7 cellular contexts compared by ENCODE assay signal in genomic region chr2:121734544-121734943, GRCh38. TPM values are rescaled to one million over a fixed set of nuclear protein-coding genes. Genes with fewer than 3 reads are reported as not detected.
A peak's percentile ranks its signal among the peaks of the same experiment; 100 is the strongest.
DNase-seq lines count a peak whose midpoint lies in the region; ATAC-seq, FAIRE-seq and TF ChIP-seq lines count a peak whose summit lies in the region.
"Not testable (repeated sequence)": the region's sequence is repeated elsewhere in the genome, so short reads cannot be mapped to it uniquely, and the experiment has no call there.

No MANE protein-coding gene starts in this region.

- not testable (repeated sequence) for H3K27me3 ChIP-seq in CD4-positive, alpha-beta T cell (ENCODE audit: control insufficient read depth, insufficient read depth, low read length); astrocyte (ENCODE audit: insufficient read depth, low read length); iPS-20b (ENCODE audit: insufficient read depth, low read length)

- not testable (repeated sequence) for H3K4me1 ChIP-seq in astrocyte (ENCODE audit: insufficient read depth, low read length); iPS-20b (ENCODE audit: insufficient read depth, low read length)

- H3K4me3 ChIP-seq in NB4 (ENCODE audit: low read depth, low read length), result peak overlapping the region; percentile 96
- not testable (repeated sequence) for H3K4me3 ChIP-seq in astrocyte (ENCODE audit: insufficient read depth, low read depth, low read length)
- H3K4me3 ChIP-seq in iPS-20b (ENCODE audit: low read length), result 0 out of 2 replicates have a peak overlapping the region, but pooled peaks have one; percentile 98

- H3K36me3 Mint-ChIP-seq in CD4-positive, alpha-beta T cell (ENCODE audit: low read depth), result peaks cover 67% of the 10 kb centered on the region
- peaks cover 55% of the 10 kb centered on the region for H3K36me3 Mint-ChIP-seq in activated CD4-positive, alpha-beta T cell treated with anti-CD3 and anti-CD28 coated beads for 36 hours (ENCODE audit: low read depth)
- H3K36me3 Mint-ChIP-seq in activated T-cell treated with anti-CD3 and anti-CD28 coated beads, Interleukin-2, amount 50 U/mL, for 72 hours (ENCODE audit: insufficient read depth in 2 of 2), result peaks cover 16 to 47% of the 10 kb centered on the region in 2 donors
- H3K36me3 Mint-ChIP-seq in astrocyte (ENCODE audit: low read depth, unreplicated experiment); neural crest cell (ENCODE audit: low read depth): not testable (repeated sequence)

- not testable (repeated sequence) for ATAC-seq in CD4-positive, alpha-beta T cell (ENCODE audit: poor library complexity); activated CD4-positive, alpha-beta T cell treated with anti-CD3 and anti-CD28 coated beads for 36 hours; activated T-cell treated with anti-CD3 and anti-CD28 coated beads, Interleukin-2, amount 50 U/mL, for 72 hours (replicated peaks in 1 of 2)

- peak overlapping the region; percentile 99 for H3K27ac Mint-ChIP-seq in CD4-positive, alpha-beta T cell
- not testable (repeated sequence) for H3K27ac Mint-ChIP-seq in activated CD4-positive, alpha-beta T cell treated with anti-CD3 and anti-CD28 coated beads for 36 hours; activated T-cell treated with anti-CD3 and anti-CD28 coated beads, Interleukin-2, amount 50 U/mL, for 72 hours; astrocyte (ENCODE audit: unreplicated experiment); neural crest cell (ENCODE audit: unreplicated experiment)

- H4K20me1 ChIP-seq in astrocyte (ENCODE audit: insufficient read depth, low read length), result peaks cover 43% of the 10 kb centered on the region

- intact Hi-C loops in CD4-positive, alpha-beta T cell (cut with DNase I, micrococcal nuclease); activated CD4-positive, alpha-beta T cell treated with anti-CD3 and anti-CD28 coated beads for 36 hours (cut with DNase I, micrococcal nuclease): not testable (repeated sequence)

- not testable (repeated sequence) for H3K9me3 Mint-ChIP-seq in CD4-positive, alpha-beta T cell; activated CD4-positive, alpha-beta T cell treated with anti-CD3 and anti-CD28 coated beads for 36 hours (ENCODE audit: low read depth); activated T-cell treated with anti-CD3 and anti-CD28 coated beads, Interleukin-2, amount 50 U/mL, for 72 hours; astrocyte (ENCODE audit: unreplicated experiment); neural crest cell

- not testable (repeated sequence) for H3K9ac ChIP-seq in astrocyte (ENCODE audit: low read length); iPS-20b (ENCODE audit: low read depth, low read length)

- TF ChIP-seq POLR2A in NB4 (IDR thresholded peaks at IDR 0.05; ENCODE audit: extremely low read depth, insufficient read length), result not testable (repeated sequence)

- not testable (repeated sequence) for TF ChIP-seq CTCF in CD4-positive, alpha-beta T cell (IDR thresholded peaks at IDR 0.05); NB4 (IDR thresholded peaks at IDR 0.05; ENCODE audit: low read depth, low read length); astrocyte (IDR thresholded peaks at IDR 0.05; ENCODE audit: insufficient read depth, low read depth, low read length); neural crest cell (conservative IDR thresholded peaks at IDR 0.05)

- FAIRE-seq in astrocyte (lab: Jason Lieb, UNC), result not testable (repeated sequence)

- not testable (repeated sequence) for H3K4me3 Mint-ChIP-seq in CD4-positive, alpha-beta T cell; astrocyte (ENCODE audit: unreplicated experiment)
- H3K4me3 Mint-ChIP-seq in activated CD4-positive, alpha-beta T cell treated with anti-CD3 and anti-CD28 coated beads for 36 hours, result peak overlapping the region; percentile 83
- peak overlapping the region; percentile 97 to 98 for H3K4me3 Mint-ChIP-seq in activated T-cell treated with anti-CD3 and anti-CD28 coated beads, Interleukin-2, amount 50 U/mL, for 72 hours
- H3K4me3 Mint-ChIP-seq in neural crest cell, result peak overlapping the region; percentile 100

- CTCF ChIA-PET in CD4-positive, alpha-beta T cell (lab: Charles Lee), result interaction anchor here (1.6 kb wide), 1 partner anchor 323 kb away, joined by 3 read pairs; no protein-coding TSS in a partner anchor
- CTCF ChIA-PET in activated CD4-positive, alpha-beta T cell treated with anti-CD3 and anti-CD28 coated beads for 36 hours (lab: Charles Lee), result interaction anchor here (0.6 to 2.8 kb wide), 4 partner anchors 10 to 212 kb away, joined by 3 to 15 read pairs (median 3); no protein-coding TSS in a partner anchor

- not testable (repeated sequence) for H3K27ac ChIP-seq in CD4-positive, alpha-beta T cell (ENCODE audit: low read depth, low read length); astrocyte (ENCODE audit: low read depth, low read length); iPS-20b (ENCODE audit: low read length)

- not testable (repeated sequence) for DNase-seq in CD4-positive, alpha-beta T cell; NB4 (ENCODE audit: low read depth); activated CD4-positive, alpha-beta T cell treated with anti-CD3 and anti-CD28 coated beads for 36 hours; activated T-cell treated with anti-CD3 and anti-CD28 coated beads, Interleukin-2, amount 50 U/mL, for 72 hours; astrocyte (ENCODE audit: low read depth); neural crest cell (ENCODE audit: low read depth, low spot score)

- not testable (repeated sequence) for H3K27me3 Mint-ChIP-seq in CD4-positive, alpha-beta T cell; activated CD4-positive, alpha-beta T cell treated with anti-CD3 and anti-CD28 coated beads for 36 hours; activated T-cell treated with anti-CD3 and anti-CD28 coated beads, Interleukin-2, amount 50 U/mL, for 72 hours (ENCODE audit: low read depth); astrocyte (ENCODE audit: low read depth, unreplicated experiment); neural crest cell (ENCODE audit: low read depth)

- peak overlapping the region; percentile 87 for H3K4me2 ChIP-seq in astrocyte (ENCODE audit: low read length)

- H3K4me1 Mint-ChIP-seq in CD4-positive, alpha-beta T cell (ENCODE audit: low read depth), result peaks cover 56% of the 10 kb centered on the region
- H3K4me1 Mint-ChIP-seq in activated CD4-positive, alpha-beta T cell treated with anti-CD3 and anti-CD28 coated beads for 36 hours, result peaks cover 55% of the 10 kb centered on the region
- peaks cover 66% of the 10 kb centered on the region for H3K4me1 Mint-ChIP-seq in activated T-cell treated with anti-CD3 and anti-CD28 coated beads, Interleukin-2, amount 50 U/mL, for 72 hours (ENCODE audit: low read depth)
- not testable (repeated sequence) for H3K4me1 Mint-ChIP-seq in astrocyte (ENCODE audit: low read depth, unreplicated experiment)
- peaks cover 15% of the 10 kb centered on the region for H3K4me1 Mint-ChIP-seq in neural crest cell

- POLR2A ChIA-PET in CD4-positive, alpha-beta T cell (lab: Charles Lee), result interaction anchor here (3.7 kb wide), 2 partner anchors 86 to 203 kb away, joined by 52 to 68 read pairs; partner anchors contain the start of genes CLASP1 and RNU4ATAC
- POLR2A ChIA-PET in activated CD4-positive, alpha-beta T cell treated with anti-CD3 and anti-CD28 coated beads for 36 hours (lab: Charles Lee), result interaction anchor here (1.0 kb wide), 1 partner anchor 9 kb away, joined by 4 read pairs; no protein-coding TSS in a partner anchor

- peaks cover 24% of the 10 kb centered on the region for H3K36me3 ChIP-seq in astrocyte (ENCODE audit: insufficient read depth, low read length)
- H3K36me3 ChIP-seq in iPS-20b (ENCODE audit: insufficient read depth, low read depth, low read length), result peaks cover 57% of the 10 kb centered on the region

- not testable (repeated sequence) for H2AFZ ChIP-seq in astrocyte (ENCODE audit: low read depth, low read length)

- not testable (repeated sequence) for H3K9me3 ChIP-seq in CD4-positive, alpha-beta T cell (ENCODE audit: control insufficient read depth, low read length); astrocyte (ENCODE audit: insufficient read depth, low read depth, low read length); iPS-20b (ENCODE audit: insufficient read depth, low read depth, low read length)

- H3K79me2 ChIP-seq in astrocyte (ENCODE audit: insufficient read depth, low read length), result peaks cover 55% of the 10 kb centered on the region

RNA-seq across cellular contexts. Expression of gene NIFK, which starts 2.1 kb away (rescaled TPM):
- total RNA-seq in CD4-positive, alpha-beta T cell, result 10 to 100 TPM; 43.6 to 47.7 TPM
- total RNA-seq in activated CD4-positive, alpha-beta T cell treated with anti-CD3 and anti-CD28 coated beads for 36 hours, result 100 to 1,000 TPM; 148 to 213 TPM
- 100 to 1,000 TPM; 118 to 137 TPM for total RNA-seq in activated T-cell treated with anti-CD3 and anti-CD28 coated beads, Interleukin-2, amount 50 U/mL, for 72 hours
- total RNA-seq in astrocyte (66.7 and 75.0 TPM in 2 replicates), neural crest cell (89.7 and 95.4 TPM in 2 replicates)

RNA-seq across cellular contexts. Expression of gene TSN, which starts 20.9 kb away (rescaled TPM):
- total RNA-seq in CD4-positive, alpha-beta T cell, result 10 to 100 TPM; 49.1 to 50.9 TPM
- total RNA-seq in activated CD4-positive, alpha-beta T cell treated with anti-CD3 and anti-CD28 coated beads for 36 hours, result 10 to 100 TPM; 44.0 to 71.2 TPM
- 10 to 100 TPM; 67.6 to 82.1 TPM for total RNA-seq in activated T-cell treated with anti-CD3 and anti-CD28 coated beads, Interleukin-2, amount 50 U/mL, for 72 hours
- 60.3 and 68.2 TPM in 2 replicates for total RNA-seq in astrocyte
- total RNA-seq in neural crest cell, result 111 and 115 TPM in 2 replicates
